In the genomic region with DNA sequence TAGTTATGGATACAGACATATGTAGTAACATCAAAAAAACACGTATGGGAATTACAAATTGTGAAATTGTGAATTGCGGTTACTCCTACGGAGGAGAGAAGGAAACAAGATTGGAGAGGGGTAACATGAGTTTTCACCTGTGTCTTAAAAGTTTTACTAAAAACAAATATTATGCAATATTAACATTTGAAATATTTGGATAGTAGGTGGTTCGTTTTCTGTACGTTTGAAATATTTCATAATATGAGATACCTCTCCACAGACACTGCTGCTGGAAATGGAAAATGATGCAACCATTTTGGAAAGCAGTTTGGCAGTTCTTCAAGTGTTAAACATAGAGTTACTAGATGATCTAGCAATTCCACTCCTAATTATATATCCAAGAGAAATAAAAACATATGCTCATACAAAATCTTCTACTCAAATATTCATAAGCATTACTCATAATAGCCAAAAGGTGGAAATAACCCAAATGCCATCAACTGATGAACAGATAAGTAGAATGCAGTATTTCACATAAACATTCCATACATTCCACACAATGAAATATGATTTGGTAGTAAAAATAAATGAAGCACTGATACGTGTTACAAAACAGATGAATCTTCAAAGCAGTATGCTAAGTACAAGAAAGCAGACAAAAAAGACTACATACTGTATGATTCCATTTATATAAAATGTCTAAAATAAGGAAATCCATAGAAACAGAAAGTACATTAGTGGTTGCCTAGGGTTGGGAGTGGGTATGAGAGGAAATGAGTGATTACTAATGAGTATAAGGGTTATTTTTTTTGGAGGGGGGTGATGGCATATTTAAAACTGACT, we compare ENCODE assay signal across 1 cellular context.
TF ChIP-seq lines count a peak whose summit lies in the region.

No MANE protein-coding gene starts in this region.

TF ChIP-seq in A549, 52 proteins besides CTCF, POLR2A, EP300 and RAD21 (continued from another document):
- TF ChIP-seq NFE2L2 (conservative IDR thresholded peaks at IDR 0.05; ENCODE audit: low read length), result no peak
- TF ChIP-seq, protein P1, sequence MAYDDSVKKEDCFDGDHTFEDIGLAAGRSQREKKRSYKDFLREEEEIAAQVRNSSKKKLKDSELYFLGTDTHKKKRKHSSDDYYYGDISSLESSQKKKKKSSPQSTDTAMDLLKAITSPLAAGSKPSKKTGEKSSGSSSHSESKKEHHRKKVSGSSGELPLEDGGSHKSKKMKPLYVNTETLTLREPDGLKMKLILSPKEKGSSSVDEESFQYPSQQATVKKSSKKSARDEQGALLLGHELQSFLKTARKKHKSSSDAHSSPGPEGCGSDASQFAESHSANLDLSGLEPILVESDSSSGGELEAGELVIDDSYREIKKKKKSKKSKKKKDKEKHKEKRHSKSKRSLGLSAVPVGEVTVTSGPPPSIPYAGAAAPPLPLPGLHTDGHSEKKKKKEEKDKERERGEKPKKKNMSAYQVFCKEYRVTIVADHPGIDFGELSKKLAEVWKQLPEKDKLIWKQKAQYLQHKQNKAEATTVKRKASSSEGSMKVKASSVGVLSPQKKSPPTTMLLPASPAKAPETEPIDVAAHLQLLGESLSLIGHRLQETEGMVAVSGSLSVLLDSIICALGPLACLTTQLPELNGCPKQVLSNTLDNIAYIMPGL (CRISPR knock-in tag; IDR thresholded peaks at IDR 0.05; ENCODE audit: borderline replicate concordance), result no peak
- TF ChIP-seq EHF (CRISPR knock-in tag; IDR thresholded peaks at IDR 0.05), result no peak
- no peak for TF ChIP-seq KDM1A (IDR thresholded peaks at IDR 0.05; ENCODE audit: low read depth)
- no peak for TF ChIP-seq CBX8 (IDR thresholded peaks at IDR 0.05)
- no peak for TF ChIP-seq MYC (IDR thresholded peaks at IDR 0.05; ENCODE audit: borderline replicate concordance, low read length)
- no peak for TF ChIP-seq CHD2 (IDR thresholded peaks at IDR 0.05; ENCODE audit: low read length, partially characterized antibody)
- TF ChIP-seq, protein P2, sequence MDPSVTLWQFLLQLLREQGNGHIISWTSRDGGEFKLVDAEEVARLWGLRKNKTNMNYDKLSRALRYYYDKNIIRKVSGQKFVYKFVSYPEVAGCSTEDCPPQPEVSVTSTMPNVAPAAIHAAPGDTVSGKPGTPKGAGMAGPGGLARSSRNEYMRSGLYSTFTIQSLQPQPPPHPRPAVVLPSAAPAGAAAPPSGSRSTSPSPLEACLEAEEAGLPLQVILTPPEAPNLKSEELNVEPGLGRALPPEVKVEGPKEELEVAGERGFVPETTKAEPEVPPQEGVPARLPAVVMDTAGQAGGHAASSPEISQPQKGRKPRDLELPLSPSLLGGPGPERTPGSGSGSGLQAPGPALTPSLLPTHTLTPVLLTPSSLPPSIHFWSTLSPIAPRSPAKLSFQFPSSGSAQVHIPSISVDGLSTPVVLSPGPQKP (IDR thresholded peaks at IDR 0.05; ENCODE audit: low read depth, low read length), result no peak
- TF ChIP-seq ZSCAN20 (CRISPR knock-in tag; IDR thresholded peaks at IDR 0.05), result no peak
- TF ChIP-seq RARB (CRISPR knock-in tag; IDR thresholded peaks at IDR 0.05), result no peak
- TF ChIP-seq PHF8 (IDR thresholded peaks at IDR 0.05; ENCODE audit: borderline replicate concordance, low read depth), result no peak
- no peak for TF ChIP-seq CHD4 (IDR thresholded peaks at IDR 0.05; ENCODE audit: borderline replicate concordance)
- no peak for TF ChIP-seq RCOR1 (IDR thresholded peaks at IDR 0.05; ENCODE audit: low read depth, low read length)
- TF ChIP-seq ZFP36 (IDR thresholded peaks at IDR 0.05; ENCODE audit: borderline replicate concordance, partially characterized antibody), result no peak
- 0 out of 2 replicates have a peak, but pooled peaks have one; percentile 5 for TF ChIP-seq FOSL2 (IDR thresholded peaks at IDR 0.05)
- TF ChIP-seq FOSL2 (CRISPR knock-in tag; IDR thresholded peaks at IDR 0.05), result no peak
- TF ChIP-seq, protein P3, sequence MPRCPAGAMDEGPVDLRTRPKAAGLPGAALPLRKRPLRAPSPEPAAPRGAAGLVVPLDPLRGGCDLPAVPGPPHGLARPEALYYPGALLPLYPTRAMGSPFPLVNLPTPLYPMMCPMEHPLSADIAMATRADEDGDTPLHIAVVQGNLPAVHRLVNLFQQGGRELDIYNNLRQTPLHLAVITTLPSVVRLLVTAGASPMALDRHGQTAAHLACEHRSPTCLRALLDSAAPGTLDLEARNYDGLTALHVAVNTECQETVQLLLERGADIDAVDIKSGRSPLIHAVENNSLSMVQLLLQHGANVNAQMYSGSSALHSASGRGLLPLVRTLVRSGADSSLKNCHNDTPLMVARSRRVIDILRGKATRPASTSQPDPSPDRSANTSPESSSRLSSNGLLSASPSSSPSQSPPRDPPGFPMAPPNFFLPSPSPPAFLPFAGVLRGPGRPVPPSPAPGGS (IDR thresholded peaks at IDR 0.05), result 0 out of 3 replicates have a peak, but pooled peaks have one; percentile 37
- TF ChIP-seq, protein P4, sequence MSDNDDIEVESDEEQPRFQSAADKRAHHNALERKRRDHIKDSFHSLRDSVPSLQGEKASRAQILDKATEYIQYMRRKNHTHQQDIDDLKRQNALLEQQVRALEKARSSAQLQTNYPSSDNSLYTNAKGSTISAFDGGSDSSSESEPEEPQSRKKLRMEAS (IDR thresholded peaks at IDR 0.05), result no peak
- no peak for TF ChIP-seq SREBF2 (IDR thresholded peaks at IDR 0.05)
- no peak for TF ChIP-seq NR3C1 (IDR thresholded peaks at IDR 0.05)
- no peak for TF ChIP-seq ZC3H11A (IDR thresholded peaks at IDR 0.05)
- no peak for TF ChIP-seq HOXB5 (CRISPR knock-in tag; IDR thresholded peaks at IDR 0.05)
- TF ChIP-seq, protein P5, sequence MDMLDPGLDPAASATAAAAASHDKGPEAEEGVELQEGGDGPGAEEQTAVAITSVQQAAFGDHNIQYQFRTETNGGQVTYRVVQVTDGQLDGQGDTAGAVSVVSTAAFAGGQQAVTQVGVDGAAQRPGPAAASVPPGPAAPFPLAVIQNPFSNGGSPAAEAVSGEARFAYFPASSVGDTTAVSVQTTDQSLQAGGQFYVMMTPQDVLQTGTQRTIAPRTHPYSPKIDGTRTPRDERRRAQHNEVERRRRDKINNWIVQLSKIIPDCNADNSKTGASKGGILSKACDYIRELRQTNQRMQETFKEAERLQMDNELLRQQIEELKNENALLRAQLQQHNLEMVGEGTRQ (IDR thresholded peaks at IDR 0.05), result no peak
- no peak for TF ChIP-seq CBX2 (IDR thresholded peaks at IDR 0.05; ENCODE audit: borderline replicate concordance, low read depth)
- TF ChIP-seq CEBPB (IDR thresholded peaks at IDR 0.05), result peak; percentile 81 to 95
- TF ChIP-seq TFCP2L1 (CRISPR knock-in tag; IDR thresholded peaks at IDR 0.05), result no peak
- TF ChIP-seq TP53 (CRISPR knock-in tag; IDR thresholded peaks at IDR 0.05), result no peak
- no peak for TF ChIP-seq HDAC2 (IDR thresholded peaks at IDR 0.05)
- TF ChIP-seq ESRRA (IDR thresholded peaks at IDR 0.05; ENCODE audit: borderline replicate concordance, low read length), result no peak
- TF ChIP-seq FOSB (CRISPR knock-in tag; IDR thresholded peaks at IDR 0.05), result no peak
- TF ChIP-seq SMC3 (IDR thresholded peaks at IDR 0.05), result no peak
- peak; percentile 79 for TF ChIP-seq GATA3 (IDR thresholded peaks at IDR 0.05; ENCODE audit: borderline replicate concordance)
- no peak for TF ChIP-seq HOXB13 (CRISPR knock-in tag; IDR thresholded peaks at IDR 0.05; ENCODE audit: low read depth)
- no peak for TF ChIP-seq POLR2AphosphoS2 (conservative IDR thresholded peaks at IDR 0.05; ENCODE audit: low read length)
- no peak for TF ChIP-seq KDM5A (IDR thresholded peaks at IDR 0.05)
- no peak for TF ChIP-seq FOXS1 (CRISPR knock-in tag; IDR thresholded peaks at IDR 0.05)
- TF ChIP-seq RNF2 (IDR thresholded peaks at IDR 0.05; ENCODE audit: borderline replicate concordance, low read depth), result no peak
